17 cellular contexts compared by ENCODE assay signal in genomic region chr9:69484023-69484422, GRCh38.
DNase-seq lines count a peak whose midpoint lies in the region; ATAC-seq and TF ChIP-seq lines count a peak whose summit lies in the region.
"Had no signal": no experiment of that assay in that cellular context is flagged by ENCODE, and none has a peak within 500 bp of the region (broad histone marks: within the 10 kb centered on the region; RNA-seq: fewer than 3 reads in every experiment).

No MANE protein-coding gene starts in this region.

- TF ChIP-seq CTCF in Loucy (conservative IDR thresholded peaks at IDR 0.05; ENCODE audit: low read length) (no peak), PC-9 (conservative IDR thresholded peaks at IDR 0.05) (no peak), MM.1S (IDR thresholded peaks at IDR 0.05; ENCODE audit: low read length) (no peak)

- H4K20me1 ChIP-seq in Loucy (ENCODE audit: insufficient read depth, low read length, poor library complexity, severe bottlenecking) (no peaks in the 10 kb centered on the region), PC-9 (ENCODE audit: insufficient read depth) (no peaks in the 10 kb centered on the region), MM.1S (ENCODE audit: insufficient read depth, low read length) (no peaks in the 10 kb centered on the region)

- H3K4me3 ChIP-seq in Loucy (ENCODE audit: low read length, poor library complexity, severe bottlenecking) (no peak overlapping the region), PC-9 (no peak overlapping the region), MM.1S (ENCODE audit: low read length) (no peak overlapping the region)
- H3K4me3 ChIP-seq: HAP-1 had no signal

- H3K36me3 ChIP-seq in Loucy (ENCODE audit: insufficient read depth, low read length) (no peaks in the 10 kb centered on the region), PC-9 (ENCODE audit: low read depth) (no peaks in the 10 kb centered on the region), MM.1S (replicated peaks; ENCODE audit: insufficient read depth, low read length) (no peaks in the 10 kb centered on the region)
- H3K36me3 ChIP-seq: HAP-1 had no signal

- H3K36me3 Mint-ChIP-seq in stimulated activated memory B cell treated with anti-CD40 and anti-IgM and Interleukin-4, amounts not matched to agents 10 μg/mL and 1 μg/mL and 100 μg/mL, for 72 hours: no peaks in the 10 kb centered on the region
- H3K36me3 Mint-ChIP-seq: CD4-positive, alpha-beta memory T cell had no signal

- intact Hi-C loops in PC-9 (cut with micrococcal nuclease; ENCODE audit: unreplicated experiment): no loop called here

- H3K27ac ChIP-seq in PC-9 (no peak overlapping the region), MM.1S (ENCODE audit: low read length) (no peak overlapping the region)

- H3K27me3 ChIP-seq in Loucy (ENCODE audit: insufficient read depth, low read length, poor library complexity, severe bottlenecking) (no peaks in the 10 kb centered on the region), PC-9 (ENCODE audit: insufficient read depth, low read depth) (no peaks in the 10 kb centered on the region), MM.1S (replicated peaks; ENCODE audit: insufficient read depth, low read length) (no peaks in the 10 kb centered on the region)

- no peaks in the 10 kb centered on the region for H3K9me2 ChIP-seq in Loucy (replicated peaks; ENCODE audit: low read depth, low read length)
- no peaks in the 10 kb centered on the region for H3K9me2 ChIP-seq in PC-9 (ENCODE audit: insufficient read depth)
- H3K9me2 ChIP-seq in MM.1S (replicated peaks; ENCODE audit: insufficient read depth, low read length): no peaks in the 10 kb centered on the region

- POLR2A ChIA-PET in PC-9 (lab: Charles Lee; ENCODE audit: unreplicated experiment): no interaction called here

- H3K9ac ChIP-seq in Loucy (ENCODE audit: low read depth, low read length, poor library complexity, severe bottlenecking): no peak overlapping the region
- no peak overlapping the region for H3K9ac ChIP-seq in MM.1S (ENCODE audit: low read length)

- H3K4me2 ChIP-seq in Loucy (ENCODE audit: low read depth, low read length, poor library complexity, severe bottlenecking) (peak overlapping the region; percentile 7), PC-9 (no peak overlapping the region), MM.1S (ENCODE audit: low read depth, low read length) (no peak overlapping the region)

- H3K27me3 Mint-ChIP-seq in stimulated activated memory B cell treated with anti-CD40 and anti-IgM and Interleukin-4, amounts not matched to agents 10 μg/mL and 1 μg/mL and 100 μg/mL, for 72 hours: no peaks in the 10 kb centered on the region
- H3K27me3 Mint-ChIP-seq: B cell; CD4-positive, alpha-beta memory T cell had no signal

- no peaks in the 10 kb centered on the region for H3K9me3 ChIP-seq in Loucy (ENCODE audit: insufficient read depth, low read depth, low read length)
- no peaks in the 10 kb centered on the region; the same call in 1 of the 2 replicates for H3K9me3 ChIP-seq in PC-9 (ENCODE audit: insufficient read depth, low read depth)
- no peaks in the 10 kb centered on the region for H3K9me3 ChIP-seq in MM.1S (replicated peaks; ENCODE audit: insufficient read depth, low read length)
- H3K9me3 ChIP-seq: HAP-1 had no signal

- ATAC-seq in stimulated activated memory B cell treated with anti-CD40 and anti-IgM and Interleukin-4, amounts not matched to agents 10 μg/mL and 1 μg/mL and 100 μg/mL, for 72 hours: peak; percentile 47

- no TSS peak for BruUV-seq in PC-9 (replicated peaks; lab: Mats Ljungman, UMichigan)

- no peaks in the 10 kb centered on the region for H3K4me1 Mint-ChIP-seq in stimulated activated memory B cell treated with anti-CD40 and anti-IgM and Interleukin-4, amounts not matched to agents 10 μg/mL and 1 μg/mL and 100 μg/mL, for 72 hours
- H3K4me1 Mint-ChIP-seq: B cell had no signal

- CTCF ChIA-PET in PC-9 (lab: Charles Lee): no interaction called here

- no peak overlapping the region for H2AFZ ChIP-seq in Loucy (ENCODE audit: low read length)
- H2AFZ ChIP-seq in PC-9: 0 out of 2 replicates have a peak overlapping the region, but pooled peaks have one; percentile 49
- no peak overlapping the region for H2AFZ ChIP-seq in MM.1S (ENCODE audit: low read length)

- peak; percentile 11 for DNase-seq in NK-92 treated with Interleukin-12 subunit alpha and Interleukin-12 subunit beta, amount 100 ng/mL, for 24 hours (lab: John Stamatoyannopoulos, UW)
- DNase-seq in NK-92 (lab: John Stamatoyannopoulos, UW; ENCODE audit: unreplicated experiment): no peak
- DNase-seq in PC-9: no peak
- DNase-seq in AG20443 (ENCODE audit: low spot score): no peak
- no peak for DNase-seq in NCI-H2227 treated with DMSO at 0.1 percent for 48 hours (lab: John Stamatoyannopoulos, UW)
- no peak for DNase-seq in MM.1S
- DNase-seq: C1 segment of cervical spinal cord; CD4-positive, alpha-beta memory T cell; COR-L47; DMS153; DND-41; GOT3; HFFc6 had no signal

- no peaks in the 10 kb centered on the region for H3K79me2 ChIP-seq in Loucy (ENCODE audit: insufficient read depth, low read length)
- no peaks in the 10 kb centered on the region for H3K79me2 ChIP-seq in PC-9 (ENCODE audit: low read depth)
- H3K79me2 ChIP-seq in MM.1S (ENCODE audit: low read length): no peaks in the 10 kb centered on the region

- H3K4me1 ChIP-seq in Loucy (ENCODE audit: insufficient read depth, low read length, poor library complexity, severe bottlenecking) (peaks cover 21% of the 10 kb centered on the region), PC-9 (replicated peaks; ENCODE audit: insufficient read depth) (peaks cover 26% of the 10 kb centered on the region), MM.1S (ENCODE audit: low read length) (no peaks in the 10 kb centered on the region)
- H3K4me1 ChIP-seq: HAP-1 had no signal

- peaks cover 3% of the 10 kb centered on the region for H3K9me3 Mint-ChIP-seq in stimulated activated memory B cell treated with anti-CD40 and anti-IgM and Interleukin-4, amounts not matched to agents 10 μg/mL and 1 μg/mL and 100 μg/mL, for 72 hours
- H3K9me3 Mint-ChIP-seq: HFFc6 had no signal

- H3F3A ChIP-seq in Loucy (ENCODE audit: low read depth) (no peaks in the 10 kb centered on the region), PC-9 (ENCODE audit: insufficient read depth, low read depth) (no peaks in the 10 kb centered on the region), MM.1S (ENCODE audit: insufficient read depth, low read length) (no peaks in the 10 kb centered on the region)

- H3K4me3 Mint-ChIP-seq in stimulated activated memory B cell treated with anti-CD40 and anti-IgM and Interleukin-4, amounts not matched to agents 10 μg/mL and 1 μg/mL and 100 μg/mL, for 72 hours: no peak overlapping the region
- H3K4me3 Mint-ChIP-seq: B cell; CD4-positive, alpha-beta memory T cell; HFFc6 had no signal

- H3K27ac Mint-ChIP-seq in stimulated activated memory B cell treated with anti-CD40 and anti-IgM and Interleukin-4, amounts not matched to agents 10 μg/mL and 1 μg/mL and 100 μg/mL, for 72 hours: no peak overlapping the region
- H3K27ac Mint-ChIP-seq: B cell, HFFc6 had no signal
